1 cellular context compared by ENCODE assay signal in genomic region chr14:60640859-60641721, GRCh38.
TF ChIP-seq lines count a peak whose summit lies in the region.

No MANE protein-coding gene starts in this region.

TF ChIP-seq in WTC11, 78 proteins besides CTCF, POLR2A, EP300 and RAD21 (continued from another document):
- TF ChIP-seq STAT6 (CRISPR knock-in tag; conservative IDR thresholded peaks at IDR 0.05; ENCODE audit: low read depth) = no peak
- TF ChIP-seq RELA (CRISPR knock-in tag; IDR thresholded peaks at IDR 0.05; ENCODE audit: borderline replicate concordance) = no peak
- no peak for TF ChIP-seq E2F4 (CRISPR knock-in tag; IDR thresholded peaks at IDR 0.05; ENCODE audit: borderline replicate concordance, low read depth)
- TF ChIP-seq NR2C2 (CRISPR knock-in tag; IDR thresholded peaks at IDR 0.05) = no peak
- no peak for TF ChIP-seq ZNF281 (CRISPR knock-in tag; IDR thresholded peaks at IDR 0.05)
- TF ChIP-seq ARID4B (CRISPR knock-in tag; IDR thresholded peaks at IDR 0.05; ENCODE audit: borderline replicate concordance) = no peak
- no peak for TF ChIP-seq HMGXB4 (CRISPR knock-in tag; IDR thresholded peaks at IDR 0.05)
- TF ChIP-seq EMX1 (CRISPR knock-in tag; IDR thresholded peaks at IDR 0.05) = no peak
